ENCODE assay signal across 30 cellular contexts in genomic region chr5:9057406-9058000, GRCh38.
A peak's percentile ranks its signal among the peaks of the same experiment; 100 is the strongest.
DNase-seq lines count a peak whose midpoint lies in the region; TF ChIP-seq lines count a peak whose summit lies in the region.
"Had no signal": no experiment of that assay in that cellular context is flagged by ENCODE, and none has a peak within 500 bp of the region (broad histone marks: within the 10 kb centered on the region; RNA-seq: fewer than 3 reads in every experiment).

No MANE protein-coding gene starts in this region.

- H2AFZ ChIP-seq in hepatocyte, result no peak overlapping the region
- H2AFZ ChIP-seq: parathyroid adenoma had no signal

- H3K9me3 ChIP-seq in BLaER1 (0 out of 2 replicates have a peak, but pooled peaks cover 6% of the 10 kb centered on the region), hepatocyte (ENCODE audit: low read depth) (no peaks in the 10 kb centered on the region), thyroid gland (no peaks in the 10 kb centered on the region)
- H3K9me3 ChIP-seq: Caco-2, heart right ventricle, right atrium auricular region, spleen, uterus had no signal

- no peak for TF ChIP-seq POLR2A in thyroid gland (IDR thresholded peaks at IDR 0.05)

- TF ChIP-seq CTCF in brain microvascular endothelial cell (IDR thresholded peaks at IDR 0.05; ENCODE audit: low read depth, low read length, missing control alignments) (no peak), hepatocyte (IDR thresholded peaks at IDR 0.05; ENCODE audit: poor library complexity) (no peak), thyroid gland (IDR thresholded peaks at IDR 0.05) (no peak)

- H3K4me1 ChIP-seq in BLaER1 (peaks cover 82% of the 10 kb centered on the region), hepatocyte (ENCODE audit: insufficient read depth) (no peaks in the 10 kb centered on the region), thyroid gland (peaks cover 10 to 28% of the 10 kb centered on the region in 2 donors)
- H3K4me1 ChIP-seq: parathyroid adenoma, uterus had no signal

- H3K27me3 ChIP-seq in BLaER1 (no peaks in the 10 kb centered on the region), brain microvascular endothelial cell (replicated peaks) (no peaks in the 10 kb centered on the region), hepatocyte (no peaks in the 10 kb centered on the region), thyroid gland (no peaks in the 10 kb centered on the region)
- H3K27me3 ChIP-seq: heart right ventricle, right atrium auricular region, spleen, uterus had no signal

- peak overlapping the region; percentile 87 for H3K4me2 ChIP-seq in BLaER1
- no peak overlapping the region for H3K4me2 ChIP-seq in hepatocyte

- H3K36me3 ChIP-seq in BLaER1, result peaks cover 15% of the 10 kb centered on the region
- H3K36me3 ChIP-seq in brain microvascular endothelial cell (replicated peaks), result no peaks in the 10 kb centered on the region
- H3K36me3 ChIP-seq in hepatocyte (replicated peaks; ENCODE audit: insufficient read depth, low read depth), result no peaks in the 10 kb centered on the region
- H3K36me3 ChIP-seq in thyroid gland, result no peaks in the 10 kb centered on the region
- H3K36me3 ChIP-seq: spleen, uterus had no signal

- in situ Hi-C loops in brain microvascular endothelial cell (cut with HindIII; ENCODE audit: low pct_ligation_motif_present, low sequenced_read_pairs), result no loop called here

- WGBS in hepatocyte (ENCODE audit: low lambda C conversion rate, missing lambda C conversion rate), result 68% methylated on average over 3 of the region's 3 CpGs
- WGBS in thyroid gland, 2 donors, result 64 to 67% methylated on average over 3 of the region's 3 CpGs

- intact Hi-C loops in thyroid gland (cut with DNase I), result no loop called here

- H3K9ac ChIP-seq in BLaER1, result no peak overlapping the region
- H3K9ac ChIP-seq: parathyroid adenoma had no signal

- H3K79me2 ChIP-seq in hepatocyte, result no peaks in the 10 kb centered on the region
- H3K79me2 ChIP-seq: parathyroid adenoma had no signal

- peak overlapping the region; percentile 84; the same call in 1 of the 2 replicates for H3K27ac ChIP-seq in BLaER1
- peak overlapping the region; percentile 100 for H3K27ac ChIP-seq in brain microvascular endothelial cell
- peak overlapping the region; percentile 60 for H3K27ac ChIP-seq in hepatocyte
- no peak overlapping the region for H3K27ac ChIP-seq in thyroid gland
- H3K27ac ChIP-seq: parathyroid adenoma, right atrium auricular region, spleen, uterus, VCaP had no signal

- no peak overlapping the region for H3K4me3 ChIP-seq in BLaER1
- H3K4me3 ChIP-seq in brain microvascular endothelial cell (ENCODE audit: low read depth, low read length), result no peak overlapping the region
- no peak overlapping the region for H3K4me3 ChIP-seq in hepatocyte
- no peak overlapping the region for H3K4me3 ChIP-seq in thyroid gland (replicated peaks in 1 of 3)
- H3K4me3 ChIP-seq: heart right ventricle, lung, right atrium auricular region, spleen, uterus had no signal

- H4K20me1 ChIP-seq in BLaER1 (no peaks in the 10 kb centered on the region), hepatocyte (ENCODE audit: insufficient read depth, poor library complexity, severe bottlenecking) (no peaks in the 10 kb centered on the region)

- DNase-seq in brain microvascular endothelial cell (no peak), hepatocyte (ENCODE audit: low spot score) (no peak), putamen (ENCODE audit: low spot score) (peak; percentile 26), thyroid gland (no peak), AG08396 (ENCODE audit: low spot score) (no peak), NOMO-1 treated with DMSO at 0.1 percent for 48 hours (lab: John Stamatoyannopoulos, UW; ENCODE audit: unreplicated experiment) (no peak)
- DNase-seq: activated CD4-positive, alpha-beta T cell treated with anti-CD3 and anti-CD28 coated beads for 48 hours; amygdala; C1 segment of cervical spinal cord; Caco-2; DMS79; GDM1; HCEC 1CT; heart right ventricle; Karpas-422; NCI-H1417 treated with DMSO at 0.1 percent for 48 hours; NCI-H2029 treated with DMSO at 0.1 percent for 48 hours; NCI-H226; NCI-H69; spleen; stimulated activated CD4-positive, alpha-beta T cell treated with anti-CD3 and anti-CD28 coated beads, Interleukin-2, amount 100 ng/mL, for 24 hours; stimulated activated CD8-positive, alpha-beta memory T cell treated with anti-CD3 and anti-CD28 coated beads, Interleukin-4, amount 100 ng/mL, for 48 hours; SW 1271; T-helper 9 cell; uterus had no signal

- no peaks in the 10 kb centered on the region for H3K9me2 ChIP-seq in hepatocyte (replicated peaks; ENCODE audit: insufficient read depth)

Comparison
In these comparisons a context has a peak if more than half of its experiments do, and no peak if none do; other contexts are left out.
1. H3K27ac ChIP-seq: peak in BLaER1 (single experiment), brain microvascular endothelial cell (single experiment) and hepatocyte (single experiment); none in thyroid gland (0 of 3).